In the genomic region with DNA sequence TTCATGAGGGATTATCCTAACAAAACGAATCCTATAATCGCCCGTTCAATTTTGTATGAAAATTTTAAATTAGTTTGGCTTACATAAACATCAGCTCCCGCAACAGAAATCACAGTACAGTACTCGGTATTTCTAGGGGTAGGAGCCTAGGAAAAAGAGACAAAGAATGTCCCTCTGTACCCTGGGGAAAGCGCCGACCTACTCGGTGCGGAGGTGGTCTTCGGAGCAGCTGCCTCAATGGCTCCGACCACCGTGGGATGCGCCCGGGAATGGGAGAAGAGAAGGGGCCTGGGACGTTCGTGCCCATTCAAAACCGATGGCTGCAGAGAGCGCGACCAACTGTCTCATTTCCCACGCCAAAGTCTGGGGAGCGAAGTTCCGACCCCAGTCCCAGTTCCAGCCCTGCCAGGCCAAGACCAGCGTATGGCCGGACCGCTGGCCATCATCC, we compare ENCODE assay signal across 1 cellular context.
TF ChIP-seq lines count a peak whose summit lies in the region.

No MANE protein-coding gene starts in this region.

TF ChIP-seq in IMR-90, 13 proteins besides CTCF, POLR2A, EP300 and RAD21 (continued from another document):
- no peak for TF ChIP-seq MXI1 (IDR thresholded peaks at IDR 0.05; ENCODE audit: borderline replicate concordance, low read depth, low read length)
- TF ChIP-seq RCOR1 (IDR thresholded peaks at IDR 0.05; ENCODE audit: insufficient replicate concordance, low read length): no peak
